Comparison of ENCODE assay signal across 8 cellular contexts in the genomic region with DNA sequence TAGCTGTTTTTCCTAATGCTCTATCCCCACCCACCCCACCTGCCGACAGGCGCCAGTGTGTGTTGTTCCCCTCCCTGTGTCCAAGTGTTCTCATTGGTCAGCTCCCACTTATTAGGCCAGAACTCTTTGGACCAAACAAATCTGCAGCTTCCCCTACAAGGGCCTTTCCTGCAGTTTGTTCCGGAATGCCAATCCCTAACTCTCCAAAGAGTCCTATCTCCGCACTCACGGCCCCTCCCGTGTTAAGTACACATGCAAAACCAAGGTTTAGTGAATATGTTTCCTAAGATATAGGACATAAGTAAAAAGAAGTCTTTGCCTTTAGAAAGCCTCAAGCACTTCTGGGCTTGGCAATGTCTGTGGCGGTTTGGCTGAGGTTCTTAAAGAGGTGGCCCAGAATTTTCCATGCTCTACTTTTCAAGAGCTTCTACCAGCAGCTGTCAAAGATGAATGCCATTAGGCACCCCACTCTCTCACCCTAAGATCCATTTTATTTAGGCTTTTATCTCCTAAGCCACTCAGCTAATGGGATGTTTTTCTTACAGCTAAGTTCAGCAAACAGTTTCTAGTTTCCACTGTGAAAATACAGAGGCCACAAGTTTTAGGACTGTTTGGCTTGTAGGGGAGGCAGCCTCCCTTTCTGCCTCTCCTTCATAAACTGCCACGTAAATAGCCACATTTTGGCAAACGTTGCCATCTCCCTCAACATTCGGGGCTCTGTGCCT. TPM values are rescaled to one million over a fixed set of nuclear protein-coding genes. Genes with fewer than 3 reads are reported as not detected.
DNase-seq lines count a peak whose midpoint lies in the region; ATAC-seq and TF ChIP-seq lines count a peak whose summit lies in the region.

No MANE protein-coding gene starts in this region.

- peaks cover 27% of the 10 kb centered on the region for H3K4me1 Mint-ChIP-seq in neural crest cell

- peak overlapping the region; percentile 45 for H3K27ac Mint-ChIP-seq in neural crest cell (ENCODE audit: unreplicated experiment)

- peaks cover 12% of the 10 kb centered on the region for H3K27me3 Mint-ChIP-seq in neural crest cell (ENCODE audit: low read depth)

- no peaks in the 10 kb centered on the region for H3K9me3 ChIP-seq in Panc1 (ENCODE audit: control insufficient read depth, insufficient read depth, low read depth, low read length)

- H3K4me1 ChIP-seq in Panc1 (ENCODE audit: control insufficient read depth, insufficient read depth, low read length) = peaks cover 54% of the 10 kb centered on the region

- CTCF ChIA-PET in Panc1 (lab: Charles Lee) = interaction anchor here (0.6 to 1.0 kb wide), 2 partner anchors 8 to 697 kb away, joined by 3 to 4 read pairs; no protein-coding TSS in a partner anchor

- ATAC-seq in Panc1 = no peak
- no peak for ATAC-seq in HG02623 (IDR thresholded peaks at IDR 0.05; ENCODE audit: unreplicated experiment)
- no peak for ATAC-seq in GM18867 (IDR thresholded peaks at IDR 0.05; ENCODE audit: unreplicated experiment)

- H3K27me3 ChIP-seq in Panc1 (ENCODE audit: control insufficient read depth, insufficient read depth, low read length) = no peaks in the 10 kb centered on the region

- in situ Hi-C loops in Panc1 (cut with HindIII; ENCODE audit: low pct_unique_long_range_greater_than_20kb, low sequenced_read_pairs) = no loop called here

- H3K36me3 Mint-ChIP-seq in neural crest cell (ENCODE audit: low read depth) = peaks cover 7% of the 10 kb centered on the region

- POLR2A ChIA-PET in Panc1 (lab: Charles Lee) = interaction anchor here (0.6 to 1.8 kb wide), 5 partner anchors 10 to 42 kb away, joined by 3 to 11 read pairs (median 6); partner anchors contain the start of gene C11orf91

- DNase-seq in GM12865 (ENCODE audit: low read depth) (no peak), Panc1 (ENCODE audit: low read depth, low spot score) (no peak), erythroblast (lab: John Stamatoyannopoulos, UW) (peak; percentile 57), neural crest cell (ENCODE audit: low read depth, low spot score) (no peak), Kasumi-1 (lab: John Stamatoyannopoulos, UW) (no peak), COR-L47 (lab: John Stamatoyannopoulos, UW) (no peak)

- TF ChIP-seq POLR2A in erythroblast (IDR thresholded peaks at IDR 0.05; ENCODE audit: low read length) = no peak

- H3K9me3 Mint-ChIP-seq in neural crest cell = no peaks in the 10 kb centered on the region

- TSS peak; percentile 71 for BruUV-seq in Panc1 (replicated peaks; lab: Mats Ljungman, UMichigan)

- H3K4me3 Mint-ChIP-seq in neural crest cell = peak overlapping the region; percentile 92

- peak overlapping the region; percentile 94 for H3K4me3 ChIP-seq in GM12865 (ENCODE audit: low read depth, low read length)
- peak overlapping the region; percentile 83 to 95 for H3K4me3 ChIP-seq in Panc1 (ENCODE audit: low read depth in 2 of 2, low read length in 2 of 2)

- intact Hi-C loops in Panc1 (cut with micrococcal nuclease; ENCODE audit: unreplicated experiment) = no loop called here

- peak overlapping the region; percentile 85 for H3K27ac ChIP-seq in Panc1 (ENCODE audit: low read length)

- TF ChIP-seq CTCF in GM12865 (IDR thresholded peaks at IDR 0.05; ENCODE audit: insufficient read depth, low read depth, low read length, missing control alignments) = no peak
- TF ChIP-seq CTCF in Panc1 (IDR thresholded peaks at IDR 0.05) = no peak
- TF ChIP-seq CTCF in neural crest cell (conservative IDR thresholded peaks at IDR 0.05) = no peak

- H3K36me3 ChIP-seq in Panc1 (ENCODE audit: control insufficient read depth, insufficient read depth, low read length) = peaks cover 3% of the 10 kb centered on the region; the same call in 1 of the 2 replicates

RNA-seq across cellular contexts. Expression of gene CD59, which starts 1.6 kb away (rescaled TPM):
- total RNA-seq in Panc1 (2021; ENCODE audit: unreplicated experiment) (736 TPM), neural crest cell (80.5 and 86.3 TPM in 2 replicates)
- polyA plus RNA-seq in Panc1 (2012; ENCODE audit: insufficient read length) = 456 TPM

RNA-seq across cellular contexts. Expression of gene C11orf91, which starts 34.0 kb away (rescaled TPM):
- total RNA-seq in Panc1 (2021; ENCODE audit: unreplicated experiment) (1.3 TPM), neural crest cell (0.57 and 0.68 TPM in 2 replicates)
- polyA plus RNA-seq in Panc1 (2012; ENCODE audit: insufficient read length) = not detected

RNA-seq across cellular contexts. Expression of gene FBXO3, which starts 39.7 kb away (rescaled TPM):
- total RNA-seq in Panc1 (2021; ENCODE audit: unreplicated experiment) (22.3 TPM), neural crest cell (23.2 TPM in 2 replicates)
- 15.2 TPM for polyA plus RNA-seq in Panc1 (2012; ENCODE audit: insufficient read length)

Comparison
In these comparisons a context has a peak if more than half of its experiments do, and no peak if none do; other contexts are left out.
1. DNase-seq: peak in erythroblast (2 of 2); none in GM12865 (single experiment), Panc1 (single experiment), neural crest cell (single experiment), Kasumi-1 (0 of 2) and COR-L47 (single experiment).